In genomic region chr22:28594784-28595324, GRCh38 we compare ENCODE assay signal across 8 cellular contexts.
DNase-seq lines count a peak whose midpoint lies in the region; ATAC-seq, FAIRE-seq and TF ChIP-seq lines count a peak whose summit lies in the region.

No MANE protein-coding gene starts in this region.

- no peak overlapping the region for H3K4me3 Mint-ChIP-seq in CD4-positive, alpha-beta memory T cell

- intact Hi-C loops in CD4-positive, alpha-beta memory T cell (cut with micrococcal nuclease), result loop anchor here (5.0 to 10.0 kb wide), 2 partner anchors 560 to 708 kb away; no protein-coding TSS in a partner anchor
- intact Hi-C loops in thyroid gland (cut with DNase I), result loop anchor here (5.0 to 10.0 kb wide), 3 partner anchors 450 to 570 kb away; no protein-coding TSS in a partner anchor

- no peak for TF ChIP-seq POLR2A in thyroid gland (IDR thresholded peaks at IDR 0.05)

- no peaks in the 10 kb centered on the region for H3K9me3 Mint-ChIP-seq in CD4-positive, alpha-beta memory T cell

- no peaks in the 10 kb centered on the region for H3K4me1 ChIP-seq in CD4-positive, alpha-beta memory T cell (ENCODE audit: insufficient read depth, low read length)
- peaks cover 0 to 4% of the 10 kb centered on the region in 2 donors for H3K4me1 ChIP-seq in thyroid gland

- H3K36me3 ChIP-seq in CD4-positive, alpha-beta memory T cell (ENCODE audit: insufficient read depth, low read length), result no peaks in the 10 kb centered on the region
- H3K36me3 ChIP-seq in brain microvascular endothelial cell (replicated peaks), result no peaks in the 10 kb centered on the region
- H3K36me3 ChIP-seq in thyroid gland, result no peaks in the 10 kb centered on the region

- WGBS in thyroid gland, 2 donors, result 19 to 20% methylated on average over 3 of the region's 3 CpGs

- peaks cover 7% of the 10 kb centered on the region for H3K27me3 ChIP-seq in CD4-positive, alpha-beta memory T cell (ENCODE audit: insufficient read depth, low read length)
- H3K27me3 ChIP-seq in brain microvascular endothelial cell (replicated peaks) (no peaks in the 10 kb centered on the region), thyroid gland (no peaks in the 10 kb centered on the region)

- in situ Hi-C loops in brain microvascular endothelial cell (cut with HindIII; ENCODE audit: low pct_ligation_motif_present, low sequenced_read_pairs), result loop anchor here (25.0 kb wide), 1 partner anchor 533 kb away; no protein-coding TSS in a partner anchor

- FAIRE-seq in islet of Langerhans (lab: Jason Lieb, UNC), result peak; percentile 99

- CTCF ChIA-PET in CD4-positive, alpha-beta memory T cell (lab: Charles Lee; ENCODE audit: partially characterized antibody), result interaction anchor here (1.4 kb wide), 1 partner anchor 444 kb away, joined by 3 read pairs; no protein-coding TSS in a partner anchor

- ATAC-seq in GM21390 (IDR thresholded peaks at IDR 0.05; ENCODE audit: unreplicated experiment), result no peak

- POLR2A ChIA-PET in CD4-positive, alpha-beta memory T cell (lab: Charles Lee; ENCODE audit: partially characterized antibody), result no interaction called here

- no peak overlapping the region for H3K4me3 ChIP-seq in CD4-positive, alpha-beta memory T cell (ENCODE audit: low read length in 2 of 2)
- no peak overlapping the region for H3K4me3 ChIP-seq in HFF-Myc (replicated peaks; ENCODE audit: low read depth, low read length)
- H3K4me3 ChIP-seq in brain microvascular endothelial cell (ENCODE audit: low read depth, low read length), result no peak overlapping the region
- no peak overlapping the region for H3K4me3 ChIP-seq in thyroid gland (replicated peaks in 1 of 3)

- no peak overlapping the region for H3K27ac Mint-ChIP-seq in CD4-positive, alpha-beta memory T cell

- H3K4me1 Mint-ChIP-seq in CD4-positive, alpha-beta memory T cell, result no peaks in the 10 kb centered on the region

- H3K27me3 Mint-ChIP-seq in CD4-positive, alpha-beta memory T cell, result peaks cover 5 to 7% of the 10 kb centered on the region in 2 donors

- DNase-seq in CD4-positive, alpha-beta memory T cell, result peak in 4 of 5 donors; percentile 13 to 45 (median 32)
- DNase-seq in HFF-Myc (ENCODE audit: extremely low read depth, low read depth), result peak; percentile 61
- DNase-seq in NCI-H748 treated with DMSO at 0.1 percent for 48 hours (lab: John Stamatoyannopoulos, UW), result peak; percentile 13
- peak; percentile 9 for DNase-seq in brain microvascular endothelial cell
- no peak for DNase-seq in thyroid gland
- DNase-seq in OCI-M2 (lab: John Stamatoyannopoulos, UW; ENCODE audit: unreplicated experiment), result no peak

- TF ChIP-seq CTCF in HFF-Myc (IDR thresholded peaks at IDR 0.05; ENCODE audit: low read depth, low read length, missing control alignments) (peak; percentile 57), brain microvascular endothelial cell (IDR thresholded peaks at IDR 0.05; ENCODE audit: low read depth, low read length, missing control alignments) (peak; percentile 36), thyroid gland (IDR thresholded peaks at IDR 0.05) (peak; percentile 38 to 91 (median 67))

- H3K9me3 ChIP-seq in CD4-positive, alpha-beta memory T cell (ENCODE audit: control insufficient read depth in 1 of 2, low read length in 2 of 2), result no peaks in the 10 kb centered on the region
- no peaks in the 10 kb centered on the region for H3K9me3 ChIP-seq in thyroid gland

- H3K36me3 Mint-ChIP-seq in CD4-positive, alpha-beta memory T cell, result no peaks in the 10 kb centered on the region

- H3K27ac ChIP-seq in CD4-positive, alpha-beta memory T cell (ENCODE audit: low read depth, low read length), result no peak overlapping the region
- H3K27ac ChIP-seq in brain microvascular endothelial cell (no peak overlapping the region), thyroid gland (no peak overlapping the region)

Comparison
In these comparisons a context has a peak if more than half of its experiments do, and no peak if none do; other contexts are left out.
1. DNase-seq: peak in CD4-positive, alpha-beta memory T cell (4 of 5), HFF-Myc (single experiment), NCI-H748 treated with DMSO at 0.1 percent for 48 hours (single experiment) and brain microvascular endothelial cell (single experiment); none in thyroid gland (0 of 2) and OCI-M2 (single experiment).
2. Peak in every context shown above with its lines, with median percentiles within 50 percentile points of each other: CTCF ChIP-seq.